ENCODE assay signal across 11 cellular contexts in genomic region chr15:98753726-98754125, GRCh38.
DNase-seq lines count a peak whose midpoint lies in the region; ATAC-seq and TF ChIP-seq lines count a peak whose summit lies in the region.
"Had no signal": no experiment of that assay in that cellular context is flagged by ENCODE, and none has a peak within 500 bp of the region (broad histone marks: within the 10 kb centered on the region; RNA-seq: fewer than 3 reads in every experiment).

No MANE protein-coding gene starts in this region.

- H3K9ac ChIP-seq in stomach smooth muscle (ENCODE audit: low read length in 2 of 2): peak overlapping the region; percentile 42 to 43

- H3K9me3 ChIP-seq in stomach smooth muscle (ENCODE audit: control insufficient read depth in 2 of 2, low read length in 2 of 2): no peaks in the 10 kb centered on the region

- H3K27me3 Mint-ChIP-seq in HFFc6 (ENCODE audit: insufficient read depth): peaks cover 2% of the 10 kb centered on the region; the same call in 1 of the 2 replicates
- H3K27me3 Mint-ChIP-seq in chondrocyte (ENCODE audit: low read depth): no peaks in the 10 kb centered on the region
- H3K27me3 Mint-ChIP-seq: stimulated activated naive B cell treated with anti-CD40 and anti-IgM and Interleukin-4, amounts not matched to agents 10 μg/mL and 1 μg/mL and 100 μg/mL, for 72 hours had no signal

- H3K4me3 Mint-ChIP-seq in HFFc6: peak overlapping the region; percentile 82
- H3K4me3 Mint-ChIP-seq in chondrocyte (ENCODE audit: unreplicated experiment): peak overlapping the region; percentile 65
- H3K4me3 Mint-ChIP-seq: activated T-helper 1 cell treated with anti-CD3 and anti-CD28 coated beads, Interleukin-12 subunit alpha, Interleukin-12 subunit beta, Interleukin-2, Interleukin-4 antibody, amounts not matched to agents 30 ng/mL and 10 ng/mL and 1 ng/mL, durations not matched to agents 14 hours and 24 hours and 36 hours; stimulated activated naive B cell treated with anti-CD40 and anti-IgM and Interleukin-4, amounts not matched to agents 10 μg/mL and 1 μg/mL and 100 μg/mL, for 72 hours had no signal

- H3K9me3 Mint-ChIP-seq in HFFc6: no peaks in the 10 kb centered on the region
- no peaks in the 10 kb centered on the region for H3K9me3 Mint-ChIP-seq in chondrocyte (ENCODE audit: low read depth)
- H3K9me3 Mint-ChIP-seq: activated T-helper 1 cell treated with anti-CD3 and anti-CD28 coated beads, Interleukin-12 subunit alpha, Interleukin-12 subunit beta, Interleukin-2, Interleukin-4 antibody, amounts not matched to agents 30 ng/mL and 10 ng/mL and 1 ng/mL, durations not matched to agents 14 hours and 24 hours and 36 hours; stimulated activated naive B cell treated with anti-CD40 and anti-IgM and Interleukin-4, amounts not matched to agents 10 μg/mL and 1 μg/mL and 100 μg/mL, for 72 hours had no signal

- H3K36me3 ChIP-seq in stomach smooth muscle (ENCODE audit: control insufficient read depth in 2 of 2, insufficient read depth in 2 of 2, low read length in 2 of 2): no peaks in the 10 kb centered on the region

- H3K4me1 ChIP-seq in stomach smooth muscle (ENCODE audit: control insufficient read depth, insufficient read depth, low read length): peaks cover 15% of the 10 kb centered on the region

- H3K36me3 Mint-ChIP-seq in HFFc6 (ENCODE audit: low read depth) (peaks cover 6% of the 10 kb centered on the region; the same call in 1 of the 2 replicates), chondrocyte (ENCODE audit: low read depth) (no peaks in the 10 kb centered on the region)
- H3K36me3 Mint-ChIP-seq: stimulated activated naive B cell treated with anti-CD40 and anti-IgM and Interleukin-4, amounts not matched to agents 10 μg/mL and 1 μg/mL and 100 μg/mL, for 72 hours had no signal

- ATAC-seq in HG03432 (IDR thresholded peaks at IDR 0.05; ENCODE audit: unreplicated experiment): no peak
- ATAC-seq in HG03378 (IDR thresholded peaks at IDR 0.05; ENCODE audit: unreplicated experiment): no peak
- ATAC-seq: stimulated activated naive B cell treated with anti-CD40 and anti-IgM and Interleukin-4, amounts not matched to agents 10 μg/mL and 1 μg/mL and 100 μg/mL, for 72 hours had no signal

- DNase-seq in HFFc6 (no peak), chondrocyte (ENCODE audit: low spot score) (no peak), kidney glomerular epithelial cell (lab: John Stamatoyannopoulos, UW) (peak; percentile 57), iPS-NIHi11 (ENCODE audit: low spot score) (no peak), NCI-H526 (lab: John Stamatoyannopoulos, UW) (no peak)
- DNase-seq: effector memory CD4-positive, alpha-beta T cell; stimulated activated naive B cell treated with anti-CD40 and anti-IgM and Interleukin-4, amounts not matched to agents 10 μg/mL and 1 μg/mL and 100 μg/mL, for 72 hours had no signal

- H3K27ac Mint-ChIP-seq in HFFc6 (peak overlapping the region; percentile 65), chondrocyte (ENCODE audit: unreplicated experiment) (peak overlapping the region; percentile 96)
- H3K27ac Mint-ChIP-seq: activated T-helper 1 cell treated with anti-CD3 and anti-CD28 coated beads, Interleukin-12 subunit alpha, Interleukin-12 subunit beta, Interleukin-2, Interleukin-4 antibody, amounts not matched to agents 30 ng/mL and 10 ng/mL and 1 ng/mL, durations not matched to agents 14 hours and 24 hours and 36 hours; stimulated activated naive B cell treated with anti-CD40 and anti-IgM and Interleukin-4, amounts not matched to agents 10 μg/mL and 1 μg/mL and 100 μg/mL, for 72 hours had no signal

- H3K27me3 ChIP-seq in stomach smooth muscle (ENCODE audit: control insufficient read depth in 1 of 2, insufficient read depth in 2 of 2, low read length in 2 of 2): no peaks in the 10 kb centered on the region

- no peak overlapping the region for H3K27ac ChIP-seq in stomach smooth muscle (ENCODE audit: low read length)

- TF ChIP-seq CTCF in HFFc6 (IDR thresholded peaks at IDR 0.05): no peak
- no peak for TF ChIP-seq CTCF in chondrocyte (IDR thresholded peaks at IDR 0.05)

- H3K4me3 ChIP-seq in stomach smooth muscle (ENCODE audit: low read length in 2 of 2): peak overlapping the region; percentile 51 to 70

- H3K4me1 Mint-ChIP-seq in HFFc6 (ENCODE audit: low read depth) (peaks cover 46% of the 10 kb centered on the region), chondrocyte (ENCODE audit: low read depth) (peaks cover 44% of the 10 kb centered on the region)
